20 cellular contexts compared by ENCODE assay signal in the genomic region with DNA sequence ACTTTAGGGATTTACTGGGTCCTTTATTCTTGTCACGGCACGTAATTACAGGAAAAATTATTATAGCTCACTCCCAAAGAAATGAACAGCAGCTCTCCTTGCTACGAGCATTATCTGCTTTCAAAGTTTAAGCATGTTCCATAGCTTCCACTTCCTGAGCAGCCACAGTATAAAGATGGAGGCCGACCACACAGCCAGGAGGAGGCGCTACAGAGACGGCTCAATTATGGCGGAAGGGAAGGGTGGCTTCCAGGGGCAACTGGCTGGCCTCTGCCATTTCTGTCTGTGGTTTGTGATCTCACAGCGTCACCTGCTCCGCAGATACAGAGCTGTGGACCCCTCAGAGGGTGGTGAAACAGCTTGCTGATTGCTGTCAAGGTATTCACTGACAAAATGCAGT.
DNase-seq lines count a peak whose midpoint lies in the region; ATAC-seq and TF ChIP-seq lines count a peak whose summit lies in the region.
"Had no signal": no experiment of that assay in that cellular context is flagged by ENCODE, and none has a peak within 500 bp of the region (broad histone marks: within the 10 kb centered on the region; RNA-seq: fewer than 3 reads in every experiment).

No MANE protein-coding gene starts in this region.

- peaks cover 5% of the 10 kb centered on the region; the same call in 1 of the 2 replicates for H3K36me3 Mint-ChIP-seq in HFFc6 (ENCODE audit: low read depth)
- H3K36me3 Mint-ChIP-seq: CD4-positive, CD25-positive, alpha-beta regulatory T cell had no signal

- no peak for DNase-seq in HFFc6
- DNase-seq in WERI-Rb-1: no peak
- DNase-seq in fibroblast of mammary gland (ENCODE audit: low read depth): no peak
- no peak for DNase-seq in glomerular visceral epithelial cell (ENCODE audit: extremely low spot score)
- no peak for DNase-seq in NCI-H446 (lab: John Stamatoyannopoulos, UW)
- DNase-seq in right lobe of liver: no peak
- DNase-seq: CD4-positive, CD25-positive, alpha-beta regulatory T cell; COR-L47; DMS 273 treated with DMSO at 0.1 percent for 48 hours; GDM1; GOT3; MV-4-11; NCI-H1417; NCI-H187 treated with DMSO at 0.1 percent for 48 hours; NCI-H2227 treated with DMSO at 0.1 percent for 48 hours; NCI-H524; Peyer's patch had no signal

- H3K27ac ChIP-seq in WERI-Rb-1: no peak overlapping the region
- H3K27ac ChIP-seq in right lobe of liver: no peak overlapping the region
- H3K27ac ChIP-seq: KMS-11, Peyer's patch, SJSA1 had no signal

- TF ChIP-seq CTCF in HFFc6 (IDR thresholded peaks at IDR 0.05) (0 out of 2 replicates have a peak, but pooled peaks have one; percentile 25), WERI-Rb-1 (IDR thresholded peaks at IDR 0.05; ENCODE audit: low read depth, low read length) (0 out of 2 replicates have a peak, but pooled peaks have one; percentile 9), fibroblast of mammary gland (conservative IDR thresholded peaks at IDR 0.05; ENCODE audit: control insufficient read depth, insufficient read depth, low read depth, low read length) (peak; percentile 3), right lobe of liver (IDR thresholded peaks at IDR 0.05) (no peak)

- intact Hi-C loops in right lobe of liver (cut with DNase I): no loop called here

- TF ChIP-seq POLR2A in right lobe of liver (IDR thresholded peaks at IDR 0.05): no peak

- no peaks in the 10 kb centered on the region; the same call in 1 of the 2 replicates for H3K9me3 Mint-ChIP-seq in HFFc6

- H3K27me3 ChIP-seq in WERI-Rb-1 (ENCODE audit: insufficient read depth, low read depth, severe bottlenecking) (no peaks in the 10 kb centered on the region), right lobe of liver (no peaks in the 10 kb centered on the region)
- H3K27me3 ChIP-seq: Peyer's patch, SJSA1 had no signal

- WGBS in right lobe of liver (ENCODE audit: insufficient coverage, low coverage, low lambda C conversion rate, missing lambda C conversion rate): 70% methylated on average over 7 of the region's 9 CpGs

- peaks cover 24% of the 10 kb centered on the region for H3K4me1 Mint-ChIP-seq in HFFc6 (ENCODE audit: low read depth)

- H3K27me3 Mint-ChIP-seq in HFFc6 (ENCODE audit: insufficient read depth): no peaks in the 10 kb centered on the region
- H3K27me3 Mint-ChIP-seq: CD4-positive, CD25-positive, alpha-beta regulatory T cell had no signal

- H3K9me3 ChIP-seq in WERI-Rb-1 (ENCODE audit: severe bottlenecking): no peaks in the 10 kb centered on the region
- H3K9me3 ChIP-seq in right lobe of liver: no peaks in the 10 kb centered on the region
- H3K9me3 ChIP-seq: Peyer's patch, SJSA1 had no signal

- ATAC-seq in HG03469 (IDR thresholded peaks at IDR 0.05; ENCODE audit: unreplicated experiment) (no peak), right lobe of liver (no peak)

- no peak overlapping the region for H3K4me3 Mint-ChIP-seq in HFFc6
- H3K4me3 Mint-ChIP-seq: CD4-positive, CD25-positive, alpha-beta regulatory T cell had no signal

- no peak overlapping the region for H3K4me3 ChIP-seq in WERI-Rb-1 (ENCODE audit: low read depth, low read length)
- H3K4me3 ChIP-seq in fibroblast of mammary gland (ENCODE audit: control insufficient read depth, low read depth, low read length): no peak overlapping the region
- no peak overlapping the region for H3K4me3 ChIP-seq in right lobe of liver
- H3K4me3 ChIP-seq: Peyer's patch, SJSA1 had no signal

- no peaks in the 10 kb centered on the region for H3K4me1 ChIP-seq in right lobe of liver
- H3K4me1 ChIP-seq: Peyer's patch, SJSA1 had no signal

- H3K27ac Mint-ChIP-seq in HFFc6: no peak overlapping the region
- H3K27ac Mint-ChIP-seq: CD4-positive, CD25-positive, alpha-beta regulatory T cell had no signal

- H3K36me3 ChIP-seq in WERI-Rb-1 (no peaks in the 10 kb centered on the region), right lobe of liver (no peaks in the 10 kb centered on the region)
- H3K36me3 ChIP-seq: Peyer's patch, SJSA1 had no signal

Comparison
In these comparisons a context has a peak if more than half of its experiments do, and no peak if none do; other contexts are left out.
1. CTCF ChIP-seq: peak in HFFc6 (single experiment), WERI-Rb-1 (single experiment) and fibroblast of mammary gland (single experiment); none in right lobe of liver (0 of 4).